1 cellular context compared by ENCODE assay signal in the genomic region with DNA sequence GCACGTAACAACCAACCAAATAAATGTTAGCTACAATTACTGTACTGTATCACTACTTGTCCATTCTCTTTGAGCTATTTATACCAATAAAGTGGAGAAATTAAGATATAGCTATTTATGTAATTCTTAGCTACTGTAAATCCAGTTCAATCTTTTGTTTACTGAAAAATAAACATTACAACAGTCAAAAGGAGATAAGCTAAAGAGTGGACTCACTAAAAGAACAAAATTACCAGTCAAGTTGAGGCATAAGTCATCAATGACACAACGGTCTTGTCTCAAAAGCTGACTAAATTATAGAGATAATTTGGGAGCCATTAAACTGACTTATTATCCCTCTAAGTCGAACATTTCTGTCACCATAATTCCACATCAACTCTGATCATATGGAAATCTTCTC.
TF ChIP-seq lines count a peak whose summit lies in the region.

No MANE protein-coding gene starts in this region.

TF ChIP-seq in HEK293, 187 proteins besides CTCF, POLR2A, EP300 and RAD21 (continued from another document):
- peak; percentile 53 for TF ChIP-seq ZEB2 (tag by site-specific recombination; IDR thresholded peaks at IDR 0.05)
- no peak for TF ChIP-seq ZNF747 (tag by site-specific recombination; IDR thresholded peaks at IDR 0.05)
- TF ChIP-seq, protein P1, sequence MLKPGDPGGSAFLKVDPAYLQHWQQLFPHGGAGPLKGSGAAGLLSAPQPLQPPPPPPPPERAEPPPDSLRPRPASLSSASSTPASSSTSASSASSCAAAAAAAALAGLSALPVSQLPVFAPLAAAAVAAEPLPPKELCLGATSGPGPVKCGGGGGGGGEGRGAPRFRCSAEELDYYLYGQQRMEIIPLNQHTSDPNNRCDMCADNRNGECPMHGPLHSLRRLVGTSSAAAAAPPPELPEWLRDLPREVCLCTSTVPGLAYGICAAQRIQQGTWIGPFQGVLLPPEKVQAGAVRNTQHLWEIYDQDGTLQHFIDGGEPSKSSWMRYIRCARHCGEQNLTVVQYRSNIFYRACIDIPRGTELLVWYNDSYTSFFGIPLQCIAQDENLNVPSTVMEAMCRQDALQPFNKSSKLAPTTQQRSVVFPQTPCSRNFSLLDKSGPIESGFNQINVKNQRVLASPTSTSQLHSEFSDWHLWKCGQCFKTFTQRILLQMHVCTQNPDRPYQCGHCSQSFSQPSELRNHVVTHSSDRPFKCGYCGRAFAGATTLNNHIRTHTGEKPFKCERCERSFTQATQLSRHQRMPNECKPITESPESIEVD (tag by site-specific recombination; IDR thresholded peaks at IDR 0.05) = peak; percentile 93
- no peak for TF ChIP-seq WT1 (tag by site-specific recombination; IDR thresholded peaks at IDR 0.05)
- no peak for TF ChIP-seq ZNF558 (tag by site-specific recombination; IDR thresholded peaks at IDR 0.05)
- TF ChIP-seq ZNF350 (tag by site-specific recombination; IDR thresholded peaks at IDR 0.05) = no peak
